ENCODE assay signal across 15 cellular contexts in genomic region chr20:36726168-36726567, GRCh38. TPM values are rescaled to one million over a fixed set of nuclear protein-coding genes. Genes with fewer than 3 reads are reported as not detected.
A peak's percentile ranks its signal among the peaks of the same experiment; 100 is the strongest.
DNase-seq lines count a peak whose midpoint lies in the region; ATAC-seq and TF ChIP-seq lines count a peak whose summit lies in the region.
"Had no signal": no experiment of that assay in that cellular context is flagged by ENCODE, and none has a peak within 500 bp of the region (broad histone marks: within the 10 kb centered on the region; RNA-seq: fewer than 3 reads in every experiment).

No MANE protein-coding gene starts in this region.

- no peak overlapping the region for H3K27ac Mint-ChIP-seq in activated naive CD4-positive, alpha-beta T cell treated with anti-CD3 and anti-CD28 coated beads for 36 hours
- H3K27ac Mint-ChIP-seq: CD8-positive, alpha-beta T cell had no signal

- no peak overlapping the region for H2AFZ ChIP-seq in Karpas-422 (ENCODE audit: low read length)
- H2AFZ ChIP-seq in osteoblast (ENCODE audit: low read length) = no peak overlapping the region
- H2AFZ ChIP-seq: PC-9 had no signal

- H3K4me2 ChIP-seq in Karpas-422 (ENCODE audit: low read depth, low read length, poor library complexity, severe bottlenecking) (no peak overlapping the region), osteoblast (ENCODE audit: insufficient read depth, low read length) (no peak overlapping the region)
- H3K4me2 ChIP-seq: PC-9 had no signal

- H3K79me2 ChIP-seq in Karpas-422 (ENCODE audit: low read length) (peaks cover 55% of the 10 kb centered on the region), osteoblast (ENCODE audit: insufficient read depth, low read length) (peaks cover 4% of the 10 kb centered on the region)

- peaks cover 9% of the 10 kb centered on the region for H3K4me1 Mint-ChIP-seq in activated naive CD4-positive, alpha-beta T cell treated with anti-CD3 and anti-CD28 coated beads for 36 hours (ENCODE audit: low read depth)

- H3K27me3 ChIP-seq in Karpas-422 (ENCODE audit: low read length) (no peaks in the 10 kb centered on the region), osteoblast (ENCODE audit: insufficient read depth, low read length) (no peaks in the 10 kb centered on the region)

- H3K9me2 ChIP-seq in Karpas-422 (replicated peaks; ENCODE audit: insufficient read depth, low read length) = no peaks in the 10 kb centered on the region

- TF ChIP-seq CTCF in osteoblast (IDR thresholded peaks at IDR 0.05; ENCODE audit: extremely low read depth, low read depth, low read length) = no peak

- DNase-seq in G401 (ENCODE audit: low spot score) = peak; percentile 74
- DNase-seq in Karpas-422 = peak; percentile 40
- peak; percentile 43 for DNase-seq in cerebellum (ENCODE audit: low spot score)
- DNase-seq in osteoblast (ENCODE audit: insufficient read length, low spot score, missing footprints) = peak; percentile 13
- no peak for DNase-seq in NCI-H146 (lab: John Stamatoyannopoulos, UW)
- DNase-seq in activated naive CD4-positive, alpha-beta T cell treated with anti-CD3 and anti-CD28 coated beads for 36 hours = no peak
- DNase-seq: CD8-positive, alpha-beta T cell; NCI-H1105 treated with DMSO at 0.1 percent for 48 hours; NCI-H187 treated with DMSO at 0.1 percent for 48 hours; NCI-H446; NCI-H748 treated with DMSO at 0.1 percent for 48 hours; PC-9 had no signal

- H3K27me3 Mint-ChIP-seq in activated naive CD4-positive, alpha-beta T cell treated with anti-CD3 and anti-CD28 coated beads for 36 hours (ENCODE audit: low read depth) = no peaks in the 10 kb centered on the region

- H3K4me3 ChIP-seq in Karpas-422 (ENCODE audit: low read length) = no peak overlapping the region
- H3K4me3 ChIP-seq in osteoblast (ENCODE audit: insufficient read depth, low read length) = no peak overlapping the region
- H3K4me3 ChIP-seq: PC-9, SK-N-MC had no signal

- in situ Hi-C loops in G401 (cut with HindIII; ENCODE audit: low sequenced_read_pairs) = no loop called here

- H4K20me1 ChIP-seq in Karpas-422 (ENCODE audit: insufficient read depth, low read depth, low read length) = no peaks in the 10 kb centered on the region
- H4K20me1 ChIP-seq in osteoblast (ENCODE audit: insufficient read depth, low read length) = peaks cover 3% of the 10 kb centered on the region

- no peak overlapping the region for H3K27ac ChIP-seq in Karpas-422 (ENCODE audit: low read length)
- H3K27ac ChIP-seq in osteoblast (ENCODE audit: low read depth, low read length) = no peak overlapping the region
- H3K27ac ChIP-seq: PC-9, SK-N-MC had no signal

- H3K36me3 Mint-ChIP-seq in activated naive CD4-positive, alpha-beta T cell treated with anti-CD3 and anti-CD28 coated beads for 36 hours (ENCODE audit: low read depth) = peaks cover 2% of the 10 kb centered on the region

- H3K9ac ChIP-seq in Karpas-422 (ENCODE audit: low read length) = no peak overlapping the region

- H3K9me3 ChIP-seq in Karpas-422 (ENCODE audit: low read length) (no peaks in the 10 kb centered on the region), osteoblast (ENCODE audit: low read depth, low read length) (no peaks in the 10 kb centered on the region)

- H3K9me3 Mint-ChIP-seq in activated naive CD4-positive, alpha-beta T cell treated with anti-CD3 and anti-CD28 coated beads for 36 hours = no peaks in the 10 kb centered on the region
- H3K9me3 Mint-ChIP-seq: CD8-positive, alpha-beta T cell had no signal

- H3K4me1 ChIP-seq in Karpas-422 (ENCODE audit: low read length) (no peaks in the 10 kb centered on the region), osteoblast (ENCODE audit: insufficient read depth, low read length) (peaks cover 2% of the 10 kb centered on the region)

- intact Hi-C loops in activated naive CD4-positive, alpha-beta T cell treated with anti-CD3 and anti-CD28 coated beads for 36 hours (cut with micrococcal nuclease) = no loop called here

- CTCF ChIA-PET in activated naive CD4-positive, alpha-beta T cell treated with anti-CD3 and anti-CD28 coated beads for 36 hours (lab: Charles Lee) = interaction anchor here (0.7 kb wide), 1 partner anchor 82 kb away, joined by 3 read pairs; no protein-coding TSS in a partner anchor

- H3K36me3 ChIP-seq in Karpas-422 (ENCODE audit: insufficient read depth, low read length) (no peaks in the 10 kb centered on the region), osteoblast (ENCODE audit: insufficient read depth, low read length) (no peaks in the 10 kb centered on the region)

- ATAC-seq in GM18870 (IDR thresholded peaks at IDR 0.05; ENCODE audit: unreplicated experiment) = no peak
- ATAC-seq: CD8-positive, alpha-beta T cell; HCT116 had no signal

- H3K4me3 Mint-ChIP-seq in activated naive CD4-positive, alpha-beta T cell treated with anti-CD3 and anti-CD28 coated beads for 36 hours = no peak overlapping the region
- H3K4me3 Mint-ChIP-seq: CD8-positive, alpha-beta T cell had no signal

RNA-seq across cellular contexts. Expression of gene NDRG3, which starts 19.7 kb away (rescaled TPM):
- 27.8 and 34.6 TPM in 2 replicates for total RNA-seq in G401 (2014; rRNA removed; shearing (Covaris generic))
- total RNA-seq in Karpas-422 (2014; rRNA removed; shearing (Covaris generic); ENCODE audit: low replicate concordance) = 23.7 and 33.6 TPM in 2 replicates
- 44.5 TPM for total RNA-seq in cerebellum
- 26.4 and 31.2 TPM in 2 replicates for total RNA-seq in osteoblast
- 10 to 100 TPM; 26.1 to 28.2 TPM for total RNA-seq in activated naive CD4-positive, alpha-beta T cell treated with anti-CD3 and anti-CD28 coated beads for 36 hours

RNA-seq across cellular contexts. Expression of gene DSN1, which starts 47.4 kb away (rescaled TPM):
- total RNA-seq in G401 (2014; rRNA removed; shearing (Covaris generic)) = 31.0 and 31.1 TPM in 2 replicates
- 15.4 and 16.3 TPM in 2 replicates for total RNA-seq in Karpas-422 (2014; rRNA removed; shearing (Covaris generic); ENCODE audit: low replicate concordance)
- 10.2 TPM for total RNA-seq in cerebellum
- total RNA-seq in osteoblast = 8.0 and 9.7 TPM in 2 replicates
- total RNA-seq in activated naive CD4-positive, alpha-beta T cell treated with anti-CD3 and anti-CD28 coated beads for 36 hours = 10 to 100 TPM; 23.0 to 24.7 TPM

Comparison
In these comparisons a context has a peak if more than half of its experiments do, and no peak if none do; other contexts are left out.
1. DNase-seq: peak in G401 (single experiment), Karpas-422 (single experiment), cerebellum (single experiment) and osteoblast (single experiment); none in NCI-H146 (single experiment) and activated naive CD4-positive, alpha-beta T cell treated with anti-CD3 and anti-CD28 coated beads for 36 hours (single experiment).